In the genomic region with DNA sequence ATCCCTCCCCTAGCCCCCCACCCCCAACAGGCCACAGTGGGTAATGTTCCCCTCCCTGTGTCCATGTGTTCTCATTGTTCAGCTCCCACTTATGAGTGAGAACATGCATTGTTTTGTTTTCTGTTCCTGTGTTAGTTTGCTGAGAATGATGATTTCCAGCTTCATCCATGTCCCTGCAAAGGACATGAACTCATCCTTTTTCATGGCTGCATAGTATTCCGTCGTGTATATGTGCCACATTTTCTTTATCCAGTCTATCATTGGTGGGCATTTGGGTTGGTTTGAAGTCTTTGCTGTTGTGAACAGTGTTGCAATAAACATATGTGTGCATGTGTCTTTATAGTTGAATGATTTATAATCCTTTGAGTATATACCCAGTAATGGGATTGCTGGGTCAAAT, we compare ENCODE assay signal across 2 cellular contexts. TPM values are rescaled to one million over a fixed set of nuclear protein-coding genes. Genes with fewer than 3 reads are reported as not detected.
"Had no signal": no experiment of that assay in that cellular context is flagged by ENCODE, and none has a peak within 500 bp of the region (broad histone marks: within the 10 kb centered on the region; RNA-seq: fewer than 3 reads in every experiment).

No MANE protein-coding gene starts in this region.

RNA-seq across cellular contexts. Expression of a gene that starts 38.5 kb away (rescaled TPM):
- total RNA-seq: LHCN-M2, MCF 10A had no signal
